In genomic region chr22:23565942-23566715, GRCh38 we compare ENCODE assay signal across 8 cellular contexts. TPM values are rescaled to one million over a fixed set of nuclear protein-coding genes. Genes with fewer than 3 reads are reported as not detected.
A peak's percentile ranks its signal among the peaks of the same experiment; 100 is the strongest.
DNase-seq lines count a peak whose midpoint lies in the region; ATAC-seq and TF ChIP-seq lines count a peak whose summit lies in the region.

No MANE protein-coding gene starts in this region.

- peak overlapping the region; percentile 71 for H3K4me2 ChIP-seq in DND-41 (ENCODE audit: insufficient read depth, low read length)

- H3K27me3 ChIP-seq in DND-41 (ENCODE audit: insufficient read depth, low read length, poor library complexity) (peaks cover 26% of the 10 kb centered on the region), rectal smooth muscle tissue (ENCODE audit: control insufficient read depth, insufficient read depth, low read length) (peaks cover 10% of the 10 kb centered on the region)

- no peak for TF ChIP-seq CTCF in DND-41 (IDR thresholded peaks at IDR 0.05; ENCODE audit: borderline replicate concordance, extremely low read depth, low read length, poor library complexity, severe bottlenecking)

- peaks cover 14% of the 10 kb centered on the region; the same call in 1 of the 2 replicates for H4K20me1 ChIP-seq in DND-41 (ENCODE audit: insufficient read depth, low read length)

- no peaks in the 10 kb centered on the region for H3K36me3 ChIP-seq in DND-41 (ENCODE audit: insufficient read depth, low read length)
- no peaks in the 10 kb centered on the region for H3K36me3 ChIP-seq in rectal smooth muscle tissue (ENCODE audit: control insufficient read depth, insufficient read depth, low read length)

- peak overlapping the region; percentile 52 for H3K9ac ChIP-seq in DND-41 (ENCODE audit: low read depth, low read length)
- H3K9ac ChIP-seq in rectal smooth muscle tissue (ENCODE audit: low read length): no peak overlapping the region

- H3K4me3 ChIP-seq in DND-41 (ENCODE audit: low read depth in 1 of 2, low read length in 2 of 2): peak overlapping the region; percentile 9 to 57; a peak in 3 of 4 replicates
- H3K4me3 ChIP-seq in rectal smooth muscle tissue (ENCODE audit: low read length): peak overlapping the region; percentile 29

- DNase-seq in DND-41 (peak; percentile 59), SK-N-DZ (ENCODE audit: low spot score) (peak; percentile 83), left cardiac atrium (peak; percentile 35), foreskin melanocyte (no peak), COLO829 (ENCODE audit: low spot score) (no peak), RPMI8226 (no peak)

- peak overlapping the region; percentile 52 for H2AFZ ChIP-seq in DND-41 (ENCODE audit: low read depth, low read length)

- H3K27ac ChIP-seq in DND-41 (ENCODE audit: low read length): peak overlapping the region; percentile 69
- H3K27ac ChIP-seq in rectal smooth muscle tissue (ENCODE audit: low read depth, low read length): no peak overlapping the region

- H3K79me2 ChIP-seq in DND-41 (ENCODE audit: insufficient read depth, low read length): peaks cover 17% of the 10 kb centered on the region; the same call in 1 of the 2 replicates

- peak; percentile 43 for ATAC-seq in DND-41 (ENCODE audit: insufficient read depth, low read depth)
- ATAC-seq in left cardiac atrium: peak; percentile 48 to 53
- no peak for ATAC-seq in GM19324 (IDR thresholded peaks at IDR 0.05; ENCODE audit: low FRiP score, unreplicated experiment)

- H3K9me3 ChIP-seq in DND-41 (ENCODE audit: insufficient read depth, low read length, severe bottlenecking): no peaks in the 10 kb centered on the region

- H3K4me1 ChIP-seq in DND-41 (ENCODE audit: insufficient read depth, low read length) (peaks cover 32% of the 10 kb centered on the region), rectal smooth muscle tissue (ENCODE audit: control insufficient read depth, insufficient read depth, low read length) (peaks cover 2% of the 10 kb centered on the region)

- intact Hi-C loops in left cardiac atrium (cut with DNase I): no loop called here

RNA-seq across cellular contexts. Expression of gene IGLL1, which starts 14.0 kb away (rescaled TPM):
- not detected in 2 replicates for polyA plus RNA-seq in SK-N-DZ (2014; cell fraction: cytosol; rRNA removed)
- polyA plus RNA-seq in SK-N-DZ (2014; cell fraction: nucleus; rRNA removed): not detected in 2 replicates
- not detected for total RNA-seq in left cardiac atrium

Comparison
In these comparisons a context has a peak if more than half of its experiments do, and no peak if none do; other contexts are left out.
1. DNase-seq: peak in DND-41 (single experiment), SK-N-DZ (single experiment) and left cardiac atrium (single experiment); none in foreskin melanocyte (single experiment), COLO829 (single experiment) and RPMI8226 (single experiment).